In genomic region chr14:104843442-104844305, GRCh38 we compare ENCODE assay signal across 8 cellular contexts. TPM values are rescaled to one million over a fixed set of nuclear protein-coding genes. Genes with fewer than 3 reads are reported as not detected.
DNase-seq lines count a peak whose midpoint lies in the region; ATAC-seq and TF ChIP-seq lines count a peak whose summit lies in the region.

No MANE protein-coding gene starts in this region.

- H3K27me3 Mint-ChIP-seq in glutamatergic neuron (ENCODE audit: unreplicated experiment) = peaks cover 9% of the 10 kb centered on the region

- DNase-seq in AG08396 (ENCODE audit: low spot score) = peak; percentile 30
- DNase-seq in NCI-H2107 treated with DMSO at 0.1 percent for 48 hours (lab: John Stamatoyannopoulos, UW; ENCODE audit: unreplicated experiment) = peak; percentile 18
- DNase-seq in glutamatergic neuron = no peak
- no peak for DNase-seq in effector CD8-positive, alpha-beta T cell (lab: John Stamatoyannopoulos, UW)
- no peak for DNase-seq in foreskin melanocyte
- no peak for DNase-seq in SKM-1 (lab: John Stamatoyannopoulos, UW; ENCODE audit: unreplicated experiment)

- H3K27ac ChIP-seq in neural cell (ENCODE audit: low read length) = no peak overlapping the region

- TF ChIP-seq EP300 in neural cell (conservative IDR thresholded peaks at IDR 0.05; ENCODE audit: poor library complexity, severe bottlenecking) = no peak

- no peaks in the 10 kb centered on the region for H3K4me1 Mint-ChIP-seq in glutamatergic neuron (ENCODE audit: low read depth, unreplicated experiment)

- no peak overlapping the region for H2AFZ ChIP-seq in neural cell (ENCODE audit: low read depth, low read length)

- no peak for TF ChIP-seq CTCF in glutamatergic neuron (IDR thresholded peaks at IDR 0.05; ENCODE audit: partially characterized antibody, unreplicated experiment)
- TF ChIP-seq CTCF in neural cell (IDR thresholded peaks at IDR 0.05; ENCODE audit: poor library complexity, severe bottlenecking) = no peak

- peak overlapping the region; percentile 66 for H3K4me3 ChIP-seq in neural cell (ENCODE audit: low read length)

- H3K79me2 ChIP-seq in neural cell (replicated peaks; ENCODE audit: insufficient read depth, low read length) = no peaks in the 10 kb centered on the region

- peak overlapping the region; percentile 51 for H3K4me2 ChIP-seq in neural cell (ENCODE audit: low read length)

- no peaks in the 10 kb centered on the region for H3K9me3 ChIP-seq in neural cell (ENCODE audit: low read length)

- no peaks in the 10 kb centered on the region for H4K20me1 ChIP-seq in neural cell (ENCODE audit: insufficient read depth)

- no peak overlapping the region for H3K27ac Mint-ChIP-seq in glutamatergic neuron (ENCODE audit: unreplicated experiment)

- H3K9me2 ChIP-seq in neural cell (ENCODE audit: insufficient read depth, low read length) = no peaks in the 10 kb centered on the region

- no peak for TF ChIP-seq RAD21 in neural cell (conservative IDR thresholded peaks at IDR 0.05)

- ATAC-seq in GM18861 (IDR thresholded peaks at IDR 0.05; ENCODE audit: unreplicated experiment) = no peak

- no peaks in the 10 kb centered on the region for H3K36me3 Mint-ChIP-seq in glutamatergic neuron (ENCODE audit: unreplicated experiment)

- H3K27me3 ChIP-seq in neural cell (ENCODE audit: insufficient read depth, low read depth, low read length) = peaks cover 53% of the 10 kb centered on the region

- peak overlapping the region; percentile 3 for H3K9ac ChIP-seq in neural cell (ENCODE audit: low read length)

- no peaks in the 10 kb centered on the region for H3K36me3 ChIP-seq in neural cell (ENCODE audit: insufficient read depth, low read length)

- H3F3A ChIP-seq in neural cell (ENCODE audit: insufficient read depth, low read length, poor library complexity, severe bottlenecking) = no peaks in the 10 kb centered on the region

- H3K4me3 Mint-ChIP-seq in glutamatergic neuron (ENCODE audit: unreplicated experiment) = peak overlapping the region; percentile 79

- H3K9me3 Mint-ChIP-seq in glutamatergic neuron (ENCODE audit: unreplicated experiment) = peaks cover 2% of the 10 kb centered on the region

TF ChIP-seq in neural cell, 6 proteins besides CTCF, POLR2A, EP300 and RAD21:
- no peak for TF ChIP-seq POLR2AphosphoS5 (IDR thresholded peaks at IDR 0.05)
- TF ChIP-seq MXI1 (conservative IDR thresholded peaks at IDR 0.05; ENCODE audit: poor library complexity, severe bottlenecking) = no peak
- TF ChIP-seq TAF1 (IDR thresholded peaks at IDR 0.05; ENCODE audit: low read depth) = no peak
- TF ChIP-seq EZH2 (IDR thresholded peaks at IDR 0.05; ENCODE audit: borderline replicate concordance, insufficient read depth, low read length, poor library complexity, severe bottlenecking) = no peak
- no peak for TF ChIP-seq REST (IDR thresholded peaks at IDR 0.05; ENCODE audit: borderline replicate concordance)
- no peak for TF ChIP-seq SMC3 (conservative IDR thresholded peaks at IDR 0.05; ENCODE audit: poor library complexity)

RNA-seq across cellular contexts. Expression of gene CEP170B, which starts 21.4 kb away (rescaled TPM):
- total RNA-seq in glutamatergic neuron (ENCODE audit: unreplicated experiment) = 80.4 TPM
- polyA plus RNA-seq in neural cell = 11.6 and 13.2 TPM in 2 replicates
- polyA minus RNA-seq in neural cell = 21.1 and 27.5 TPM in 2 replicates

RNA-seq across cellular contexts. Expression of gene ZBTB42, which starts 42.8 kb away (rescaled TPM):
- total RNA-seq in glutamatergic neuron (ENCODE audit: unreplicated experiment) = 6.0 TPM
- not detected in 2 replicates for polyA plus RNA-seq in neural cell
- polyA minus RNA-seq in neural cell = 0.49 TPM in 1 of 2 replicates, not detected in the other

RNA-seq across cellular contexts. Expression of gene AKT1, which starts 48.1 kb away (rescaled TPM):
- 300 TPM for total RNA-seq in glutamatergic neuron (ENCODE audit: unreplicated experiment)
- 159 and 164 TPM in 2 replicates for polyA plus RNA-seq in neural cell
- 162 and 169 TPM in 2 replicates for polyA minus RNA-seq in neural cell

Comparison
In these comparisons a context has a peak if more than half of its experiments do, and no peak if none do; other contexts are left out.
1. DNase-seq: peak in AG08396 (single experiment) and NCI-H2107 treated with DMSO at 0.1 percent for 48 hours (single experiment); none in glutamatergic neuron (single experiment), effector CD8-positive, alpha-beta T cell (single experiment), foreskin melanocyte (single experiment) and SKM-1 (single experiment).